In the genomic region with DNA sequence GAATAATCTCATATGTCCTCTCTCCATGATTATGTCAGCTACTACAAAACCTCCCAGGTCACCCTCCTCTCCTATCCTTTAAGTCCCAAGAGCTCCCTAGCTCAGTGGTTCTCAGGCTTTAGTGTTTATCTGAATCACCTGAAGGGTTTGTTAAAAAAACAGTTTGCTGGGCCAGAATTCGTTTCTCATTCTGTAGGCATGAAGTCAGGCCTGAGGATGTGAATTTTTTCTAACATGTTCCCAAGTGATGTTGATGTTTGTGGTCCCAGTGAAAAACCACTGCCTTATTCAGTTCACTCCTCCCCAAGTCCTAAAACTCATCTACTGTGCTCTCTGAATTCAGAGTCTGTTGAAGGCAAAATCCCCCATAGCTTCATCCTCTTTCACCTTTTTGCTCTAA, we compare ENCODE assay signal across 30 cellular contexts.
"Had no signal": no experiment of that assay in that cellular context is flagged by ENCODE, and none has a peak within 500 bp of the region (broad histone marks: within the 10 kb centered on the region; RNA-seq: fewer than 3 reads in every experiment).

No MANE protein-coding gene starts in this region.

- H3K9me3 ChIP-seq: esophagus muscularis mucosa had no signal

- H3K27me3 ChIP-seq: brain microvascular endothelial cell, dorsolateral prefrontal cortex, esophagus muscularis mucosa had no signal

- H3K4me3 Mint-ChIP-seq: activated CD4-positive, alpha-beta memory T cell treated with anti-CD3 and anti-CD28 coated beads, Interleukin-2, amount 10 ng/mL, durations not matched to agents 7 days and 5 days; activated CD4-positive, alpha-beta T cell treated with anti-CD3 and anti-CD28 coated beads, Interleukin-2, amount 10 ng/mL, durations not matched to agents 7 days and 5 days; activated naive CD8-positive, alpha-beta T cell; activated T-cell treated with anti-CD3 and anti-CD28 coated beads, Interleukin-2, amount 50 U/mL, for 24 hours; activated T-cell treated with anti-CD3 and anti-CD28 coated beads, Interleukin-2, amount 50 U/mL, for 72 hours; central memory CD8-positive, alpha-beta T cell; dendritic cell treated with granulocyte-macrophage colony-stimulating factor and Interleukin-4, amounts not matched to agents 40 ng/mL and 50 ng/mL, for 4 days; endodermal cell had no signal

- H3K27me3 Mint-ChIP-seq: activated CD4-positive, alpha-beta T cell treated with anti-CD3 and anti-CD28 coated beads, Interleukin-2, amount 10 ng/mL, durations not matched to agents 7 days and 5 days; activated naive CD8-positive, alpha-beta T cell; dendritic cell treated with granulocyte-macrophage colony-stimulating factor and Interleukin-4, amounts not matched to agents 40 ng/mL and 50 ng/mL, for 4 days had no signal

- H3K9me3 Mint-ChIP-seq: activated CD4-positive, alpha-beta memory T cell treated with anti-CD3 and anti-CD28 coated beads, Interleukin-2, amount 10 ng/mL, durations not matched to agents 7 days and 5 days; activated CD4-positive, alpha-beta T cell treated with anti-CD3 and anti-CD28 coated beads, Interleukin-2, amount 10 ng/mL, durations not matched to agents 7 days and 5 days; activated T-cell treated with anti-CD3 and anti-CD28 coated beads, Interleukin-2, amount 50 U/mL, for 24 hours; activated T-cell treated with anti-CD3 and anti-CD28 coated beads, Interleukin-2, amount 50 U/mL, for 72 hours; central memory CD8-positive, alpha-beta T cell; dendritic cell treated with granulocyte-macrophage colony-stimulating factor and Interleukin-4, amounts not matched to agents 40 ng/mL and 50 ng/mL, for 4 days; endodermal cell had no signal

- DNase-seq: activated CD4-positive, alpha-beta memory T cell treated with anti-CD3 and anti-CD28 coated beads, Interleukin-2, amount 10 ng/mL, durations not matched to agents 7 days and 5 days; activated CD4-positive, alpha-beta T cell treated with anti-CD3 and anti-CD28 coated beads for 1 hour; activated CD4-positive, alpha-beta T cell treated with anti-CD3 and anti-CD28 coated beads for 4 hours; activated CD4-positive, alpha-beta T cell treated with anti-CD3 and anti-CD28 coated beads, Interleukin-2, amount 10 ng/mL, durations not matched to agents 7 days and 5 days; activated CD4-positive, alpha-beta T cell treated with anti-CD3 and anti-CD28 coated beads, Interleukin-2, amount 50 U/mL, for 4 hours; activated CD4-positive, CD25-positive, alpha-beta regulatory T cell; activated CD8-positive, alpha-beta memory T cell treated with anti-CD3 and anti-CD28 coated beads, Interleukin-2, amount 50 U/mL, for 48 hours; activated gamma-delta T cell; activated naive CD4-positive, alpha-beta T cell; activated naive CD4-positive, alpha-beta T cell treated with anti-CD3 and anti-CD28 coated beads, Interleukin-2, amount 50 U/mL, for 16 hours; activated T-cell treated with anti-CD3 and anti-CD28 coated beads for 4 hours; activated T-cell treated with anti-CD3 and anti-CD28 coated beads, Interleukin-2, amount 50 U/mL, for 24 hours; activated T-cell treated with anti-CD3 and anti-CD28 coated beads, Interleukin-2, amount 50 U/mL, for 72 hours; amniotic stem cell; anterior cingulate cortex; brain microvascular endothelial cell; dorsolateral prefrontal cortex; effector memory CD4-positive, alpha-beta T cell; endodermal cell; erythroblast; foreskin fibroblast; head of caudate nucleus; T-helper 2 cell had no signal

- ATAC-seq: activated T-cell treated with anti-CD3 and anti-CD28 coated beads, Interleukin-2, amount 50 U/mL, for 72 hours had no signal

- H3K27ac Mint-ChIP-seq: activated CD4-positive, alpha-beta memory T cell treated with anti-CD3 and anti-CD28 coated beads, Interleukin-2, amount 10 ng/mL, durations not matched to agents 7 days and 5 days; activated CD4-positive, alpha-beta T cell treated with anti-CD3 and anti-CD28 coated beads, Interleukin-2, amount 10 ng/mL, durations not matched to agents 7 days and 5 days; activated naive CD8-positive, alpha-beta T cell; activated T-cell treated with anti-CD3 and anti-CD28 coated beads, Interleukin-2, amount 50 U/mL, for 24 hours; activated T-cell treated with anti-CD3 and anti-CD28 coated beads, Interleukin-2, amount 50 U/mL, for 72 hours; dendritic cell treated with granulocyte-macrophage colony-stimulating factor and Interleukin-4, amounts not matched to agents 40 ng/mL and 50 ng/mL, for 4 days; endodermal cell had no signal

- H3K4me1 Mint-ChIP-seq: activated CD4-positive, alpha-beta memory T cell treated with anti-CD3 and anti-CD28 coated beads, Interleukin-2, amount 10 ng/mL, durations not matched to agents 7 days and 5 days; activated CD4-positive, alpha-beta T cell treated with anti-CD3 and anti-CD28 coated beads, Interleukin-2, amount 10 ng/mL, durations not matched to agents 7 days and 5 days; central memory CD8-positive, alpha-beta T cell had no signal

- H3K4me3 ChIP-seq: coronary artery, dorsolateral prefrontal cortex, esophagus muscularis mucosa had no signal

- H3K36me3 ChIP-seq: brain microvascular endothelial cell, esophagus muscularis mucosa had no signal

- FAIRE-seq: bronchial epithelial cell, frontal cortex had no signal

- H3K36me3 Mint-ChIP-seq: activated naive CD8-positive, alpha-beta T cell had no signal

- H3K27ac ChIP-seq: brain microvascular endothelial cell, coronary artery, dorsolateral prefrontal cortex, esophagus muscularis mucosa had no signal

- H3K4me1 ChIP-seq: esophagus muscularis mucosa had no signal
